ENCODE assay signal across 15 cellular contexts in the genomic region with DNA sequence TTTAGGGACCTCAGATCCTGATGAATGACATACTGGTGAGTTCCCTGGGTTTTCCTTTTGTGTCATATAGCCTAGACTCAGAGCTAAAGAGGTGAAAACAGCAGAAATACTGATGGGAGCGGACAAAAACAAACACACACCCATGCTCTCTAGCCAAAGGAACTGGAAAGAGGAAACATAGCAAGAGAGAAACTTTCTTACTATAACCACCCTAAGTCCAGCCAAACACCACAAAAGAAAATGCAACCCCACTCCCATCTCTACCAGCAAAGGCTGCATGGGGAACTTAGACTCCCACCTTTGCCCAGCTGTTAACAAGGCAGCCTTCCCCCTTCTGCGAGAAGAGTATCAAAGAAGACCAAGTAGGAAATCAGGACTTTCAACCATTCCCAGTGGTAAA. TPM values are rescaled to one million over a fixed set of nuclear protein-coding genes. Genes with fewer than 3 reads are reported as not detected.
DNase-seq lines count a peak whose midpoint lies in the region; ATAC-seq and TF ChIP-seq lines count a peak whose summit lies in the region.
"Had no signal": no experiment of that assay in that cellular context is flagged by ENCODE, and none has a peak within 500 bp of the region (broad histone marks: within the 10 kb centered on the region; RNA-seq: fewer than 3 reads in every experiment).

No MANE protein-coding gene starts in this region.

- H3K27me3 Mint-ChIP-seq in natural killer cell (ENCODE audit: low read depth in 2 of 2) (no peaks in the 10 kb centered on the region), naive B cell (no peaks in the 10 kb centered on the region)
- no peaks in the 10 kb centered on the region for H3K27me3 Mint-ChIP-seq in natural killer cell treated with Interleukin-12 subunit alpha and Interleukin-12 subunit beta and Interleukin-15 and Interleukin-18, amount 100 ng/mL, for 72 hours
- no peaks in the 10 kb centered on the region for H3K27me3 Mint-ChIP-seq in dendritic cell treated with granulocyte-macrophage colony-stimulating factor and Interleukin-4, amounts not matched to agents 40 ng/mL and 50 ng/mL, for 4 days
- H3K27me3 Mint-ChIP-seq: CD4-positive, alpha-beta memory T cell had no signal

- no peak for ATAC-seq in natural killer cell
- no peak for ATAC-seq in natural killer cell treated with Interleukin-12 subunit alpha and Interleukin-12 subunit beta and Interleukin-15 and Interleukin-18, amount 100 ng/mL, for 72 hours
- ATAC-seq in naive B cell (ENCODE audit: low read depth in 2 of 2), result no peak
- ATAC-seq: A549 had no signal

- no peak for TF ChIP-seq CTCF in natural killer cell (IDR thresholded peaks at IDR 0.05)
- no peak for TF ChIP-seq CTCF in GM13977 (IDR thresholded peaks at IDR 0.05; ENCODE audit: extremely low read depth, insufficient read depth, missing control alignments)

- H3K27ac Mint-ChIP-seq in natural killer cell, result peak overlapping the region; percentile 57 to 63
- H3K27ac Mint-ChIP-seq in natural killer cell treated with Interleukin-12 subunit alpha and Interleukin-12 subunit beta and Interleukin-15 and Interleukin-18, amount 100 ng/mL, for 72 hours, result no peak overlapping the region
- H3K27ac Mint-ChIP-seq in dendritic cell treated with granulocyte-macrophage colony-stimulating factor and Interleukin-4, amounts not matched to agents 40 ng/mL and 50 ng/mL, for 4 days, result peak overlapping the region; percentile 85
- peak overlapping the region; percentile 8 to 79 (median 42) for H3K27ac Mint-ChIP-seq in naive B cell
- H3K27ac Mint-ChIP-seq: HFFc6 had no signal

- H3K9me3 Mint-ChIP-seq in natural killer cell (no peaks in the 10 kb centered on the region), naive B cell (no peaks in the 10 kb centered on the region)
- H3K9me3 Mint-ChIP-seq in natural killer cell treated with Interleukin-12 subunit alpha and Interleukin-12 subunit beta and Interleukin-15 and Interleukin-18, amount 100 ng/mL, for 72 hours, result peaks cover 3% of the 10 kb centered on the region
- H3K9me3 Mint-ChIP-seq in dendritic cell treated with granulocyte-macrophage colony-stimulating factor and Interleukin-4, amounts not matched to agents 40 ng/mL and 50 ng/mL, for 4 days, result no peaks in the 10 kb centered on the region
- H3K9me3 Mint-ChIP-seq: CD4-positive, alpha-beta memory T cell; HFFc6 had no signal

- DNase-seq in natural killer cell (no peak), naive B cell (no peak), activated T-cell treated with anti-CD3 and anti-CD28 coated beads for 4 hours (no peak), GM13977 (ENCODE audit: low spot score) (no peak), NCI-H510A treated with DMSO at 0.1 percent for 48 hours (lab: John Stamatoyannopoulos, UW) (no peak)
- no peak for DNase-seq in natural killer cell treated with Interleukin-12 subunit alpha and Interleukin-12 subunit beta and Interleukin-15 and Interleukin-18, amount 100 ng/mL, for 72 hours (ENCODE audit: low spot score)
- DNase-seq: CD4-positive, alpha-beta memory T cell; GF-D8; HFFc6; NCI-H1417 treated with DMSO at 0.1 percent for 48 hours; NCI-H2029; NCI-H510A; SJCRH30 had no signal

- in situ Hi-C loops in GM13977 (cut with MboI; ENCODE audit: low pct_unique_long_range_greater_than_20kb, low sequenced_read_pairs, unreplicated experiment), result no loop called here

- peaks cover 58 to 61% of the 10 kb centered on the region in 2 donors for H3K4me1 Mint-ChIP-seq in natural killer cell
- peaks cover 24 to 25% of the 10 kb centered on the region in 2 donors for H3K4me1 Mint-ChIP-seq in natural killer cell treated with Interleukin-12 subunit alpha and Interleukin-12 subunit beta and Interleukin-15 and Interleukin-18, amount 100 ng/mL, for 72 hours (ENCODE audit: low read depth in 2 of 2)
- H3K4me1 Mint-ChIP-seq in dendritic cell treated with granulocyte-macrophage colony-stimulating factor and Interleukin-4, amounts not matched to agents 40 ng/mL and 50 ng/mL, for 4 days (ENCODE audit: low read depth), result peaks cover 58% of the 10 kb centered on the region
- H3K4me1 Mint-ChIP-seq in naive B cell, result peaks cover 28 to 54% (median 45%) of the 10 kb centered on the region in 3 donors
- H3K4me1 Mint-ChIP-seq: CD4-positive, alpha-beta memory T cell had no signal

- intact Hi-C loops in natural killer cell (cut with micrococcal nuclease), result no loop called here
- intact Hi-C loops in dendritic cell treated with granulocyte-macrophage colony-stimulating factor and Interleukin-4, amounts not matched to agents 40 ng/mL and 50 ng/mL, for 4 days (cut with micrococcal nuclease), result no loop called here

- H3K36me3 Mint-ChIP-seq in natural killer cell, result peaks cover 30% of the 10 kb centered on the region
- peaks cover 12% of the 10 kb centered on the region for H3K36me3 Mint-ChIP-seq in natural killer cell treated with Interleukin-12 subunit alpha and Interleukin-12 subunit beta and Interleukin-15 and Interleukin-18, amount 100 ng/mL, for 72 hours
- peaks cover 62% of the 10 kb centered on the region for H3K36me3 Mint-ChIP-seq in dendritic cell treated with granulocyte-macrophage colony-stimulating factor and Interleukin-4, amounts not matched to agents 40 ng/mL and 50 ng/mL, for 4 days (ENCODE audit: low read depth)
- H3K36me3 Mint-ChIP-seq in naive B cell, result peaks cover 26 to 35% of the 10 kb centered on the region in 2 donors

- no peak overlapping the region for H3K4me3 Mint-ChIP-seq in natural killer cell
- H3K4me3 Mint-ChIP-seq in natural killer cell treated with Interleukin-12 subunit alpha and Interleukin-12 subunit beta and Interleukin-15 and Interleukin-18, amount 100 ng/mL, for 72 hours, result no peak overlapping the region
- H3K4me3 Mint-ChIP-seq in dendritic cell treated with granulocyte-macrophage colony-stimulating factor and Interleukin-4, amounts not matched to agents 40 ng/mL and 50 ng/mL, for 4 days, result peak overlapping the region; percentile 32
- H3K4me3 Mint-ChIP-seq in naive B cell, result peak overlapping the region in 5 of 8 donors; percentile 21 to 78 (median 48)
- H3K4me3 Mint-ChIP-seq: CD4-positive, alpha-beta memory T cell; HFFc6 had no signal

RNA-seq across cellular contexts. Expression of a gene that starts 16.3 kb away (rescaled TPM):
- 100 to 1,000 TPM; 202 to 302 (median 301) TPM for total RNA-seq in natural killer cell
- total RNA-seq in natural killer cell treated with Interleukin-12 subunit alpha and Interleukin-12 subunit beta and Interleukin-15 and Interleukin-18, amount 100 ng/mL, for 72 hours, result 10 to 100 TPM; 15.9 to 18.0 TPM
- polyA plus RNA-seq in naive B cell (ENCODE audit: low read depth in 6 of 6), result 100 to 1,000 TPM in 1 of 6 donors, 10 to 100 TPM in 5; 37.6 to 102 (median 43.5) TPM
- total RNA-seq: SJCRH30 had no signal

Comparison
In these comparisons a context has a peak if more than half of its experiments do, and no peak if none do; other contexts are left out.
1. H3K27ac Mint-ChIP-seq: peak in natural killer cell (2 of 2), dendritic cell treated with granulocyte-macrophage colony-stimulating factor and Interleukin-4, amounts not matched to agents 40 ng/mL and 50 ng/mL, for 4 days (single experiment) and naive B cell (6 of 6); none in natural killer cell treated with Interleukin-12 subunit alpha and Interleukin-12 subunit beta and Interleukin-15 and Interleukin-18, amount 100 ng/mL, for 72 hours (0 of 2).
2. RNA of a gene that starts 16.3 kb away (total RNA-seq): 202 to 302 TPM in natural killer cell; 15.9 to 18.0 TPM in natural killer cell treated with Interleukin-12 subunit alpha and Interleukin-12 subunit beta and Interleukin-15 and Interleukin-18, amount 100 ng/mL, for 72 hours; every median in the first group is over 10 times any median in the second.
3. H3K4me3 Mint-ChIP-seq: peak in dendritic cell treated with granulocyte-macrophage colony-stimulating factor and Interleukin-4, amounts not matched to agents 40 ng/mL and 50 ng/mL, for 4 days (single experiment) and naive B cell (5 of 8); none in natural killer cell (single experiment) and natural killer cell treated with Interleukin-12 subunit alpha and Interleukin-12 subunit beta and Interleukin-15 and Interleukin-18, amount 100 ng/mL, for 72 hours (single experiment).